Comparison of ENCODE assay signal across 17 cellular contexts in genomic region chr4:37441231-37442061, GRCh38.
DNase-seq lines count a peak whose midpoint lies in the region; ATAC-seq and TF ChIP-seq lines count a peak whose summit lies in the region.
"Had no signal": no experiment of that assay in that cellular context is flagged by ENCODE, and none has a peak within 500 bp of the region (broad histone marks: within the 10 kb centered on the region; RNA-seq: fewer than 3 reads in every experiment).

No MANE protein-coding gene starts in this region.

- RAD21 ChIA-PET in HCT116 (lab: Charles Lee; ENCODE audit: low non-redundant PET in 1 of 2, low total read pairs in 2 of 2, uncharacterized antibody in 2 of 2, unreplicated experiment in 2 of 2), result no interaction called here

- TF ChIP-seq POLR2A in HCT116 (IDR thresholded peaks at IDR 0.05; ENCODE audit: borderline replicate concordance, extremely low read depth, insufficient read depth, insufficient read length), result no peak

- H3F3A ChIP-seq in smooth muscle cell (ENCODE audit: low read depth), result no peaks in the 10 kb centered on the region

- H3K9ac ChIP-seq in HCT116 (ENCODE audit: low read length), result no peak overlapping the region
- peak overlapping the region; percentile 84 for H3K9ac ChIP-seq in smooth muscle cell (ENCODE audit: low read depth)

- peak overlapping the region in 1 of 2 experiments; percentile 4; a peak in 1 of 4 replicates for H3K4me3 ChIP-seq in HCT116 (replicated peaks in 1 of 2; ENCODE audit: low read depth in 1 of 2, low read length in 2 of 2)
- no peak overlapping the region for H3K4me3 ChIP-seq in smooth muscle cell
- H3K4me3 ChIP-seq: right lobe of liver had no signal

- H3K27me3 ChIP-seq in HCT116 (ENCODE audit: insufficient read depth, low read length) (no peaks in the 10 kb centered on the region), smooth muscle cell (ENCODE audit: low read depth) (no peaks in the 10 kb centered on the region)
- H3K27me3 ChIP-seq: right lobe of liver had no signal

- H3K9me3 ChIP-seq in HCT116 (ENCODE audit: control insufficient read depth in 1 of 2, insufficient read depth in 1 of 2, low read depth in 1 of 2, low read length in 2 of 2) (no peaks in the 10 kb centered on the region), smooth muscle cell (replicated peaks; ENCODE audit: low read depth) (no peaks in the 10 kb centered on the region)
- H3K9me3 ChIP-seq: right lobe of liver had no signal

- H2AFZ ChIP-seq in HCT116 (ENCODE audit: low read depth, low read length, poor library complexity, severe bottlenecking) (peak overlapping the region; percentile 81), smooth muscle cell (ENCODE audit: low read depth) (no peak overlapping the region)

- H3K4me1 ChIP-seq in HCT116 (ENCODE audit: control insufficient read depth in 1 of 2, insufficient read depth in 2 of 2, low read length in 2 of 2) (peaks cover 10 to 22% of the 10 kb centered on the region in 2 experiments), smooth muscle cell (ENCODE audit: low read depth) (no peaks in the 10 kb centered on the region)

- POLR2A ChIA-PET in HCT116 (lab: Charles Lee), result interaction anchor here (1.0 kb wide), 1 partner anchor 9 kb away, joined by 4 read pairs; no protein-coding TSS in a partner anchor

- TF ChIP-seq CTCF in HCT116 (IDR thresholded peaks at IDR 0.05 in 2 of 3, conservative IDR thresholded peaks at IDR 0.05 in 1 of 3; ENCODE audit: borderline replicate concordance in 1 of 3, insufficient read depth in 1 of 3, low read depth in 2 of 3, low read length in 2 of 3) (no peak), smooth muscle cell (IDR thresholded peaks at IDR 0.05; ENCODE audit: borderline replicate concordance, insufficient read depth, poor library complexity, severe bottlenecking) (no peak)

- no peak for TF ChIP-seq RAD21 in HCT116 (IDR thresholded peaks at IDR 0.05; ENCODE audit: low read depth)

- BruUV-seq in HCT116 (replicated peaks; lab: Mats Ljungman, UMichigan), result no TSS peak

- intact Hi-C loops in HCT116 (cut with micrococcal nuclease), result no loop called here
- intact Hi-C loops in posterior cingulate gyrus (cut with DNase I), result no loop called here

- H3K9me2 ChIP-seq in HCT116 (ENCODE audit: insufficient read depth), result no peaks in the 10 kb centered on the region

- H3K36me3 ChIP-seq in HCT116 (ENCODE audit: control insufficient read depth in 1 of 2, insufficient read depth in 2 of 2, low read length in 2 of 2) (no peaks in the 10 kb centered on the region), smooth muscle cell (ENCODE audit: low read depth) (no peaks in the 10 kb centered on the region)
- H3K36me3 ChIP-seq: right lobe of liver had no signal

- 66% methylated on average over 9 of the region's 9 CpGs for WGBS in smooth muscle cell (ENCODE audit: low lambda C conversion rate)

- H3K27ac ChIP-seq in HCT116 (ENCODE audit: low read depth, low read length) (no peak overlapping the region), smooth muscle cell (ENCODE audit: low read depth) (peak overlapping the region; percentile 95)
- H3K27ac ChIP-seq: right lobe of liver had no signal

- DNase-seq in HCT116 (ENCODE audit: low read depth, low spot score) (peak; percentile 84), SW480 (ENCODE audit: low spot score) (peak; percentile 80), islet precursor cell (peak; percentile 96), smooth muscle cell (lab: John Stamatoyannopoulos, UW; ENCODE audit: unreplicated experiment) (no peak), D341Med (ENCODE audit: low spot score) (no peak), posterior cingulate gyrus (no peak)
- no peak for DNase-seq in activated CD4-positive, alpha-beta T cell treated with anti-CD3 and anti-CD28 coated beads, Interleukin-2, amount 50 U/mL, for 48 hours
- DNase-seq: activated CD4-positive, alpha-beta memory T cell treated with anti-CD3 and anti-CD28 coated beads for 36 hours; activated T-cell treated with anti-CD3 and anti-CD28 coated beads, Interleukin-2, amount 50 U/mL, for 4 hours; AML-193; KBM-7; kidney; NCI-H1105 treated with DMSO at 0.1 percent for 48 hours; NCI-H774; right lobe of liver; stimulated activated CD4-positive, alpha-beta T cell treated with anti-CD3 and anti-CD28 coated beads, Interleukin-1b, Interleukin-23, amount 100 ng/mL, for 48 hours had no signal

- peak; percentile 91 for ATAC-seq in HCT116
- ATAC-seq: activated T-cell treated with anti-CD3 and anti-CD28 coated beads, Interleukin-2, amount 50 U/mL, for 4 hours; Panc1 had no signal

- no peaks in the 10 kb centered on the region for H3K79me2 ChIP-seq in HCT116 (ENCODE audit: insufficient read depth, low read length)
- H3K79me2 ChIP-seq in smooth muscle cell (ENCODE audit: low read depth), result no peaks in the 10 kb centered on the region

- H3K4me2 ChIP-seq in HCT116 (ENCODE audit: low read length) (peak overlapping the region; percentile 52), smooth muscle cell (no peak overlapping the region)

- H4K20me1 ChIP-seq in HCT116 (ENCODE audit: insufficient read depth), result no peaks in the 10 kb centered on the region
- no peaks in the 10 kb centered on the region for H4K20me1 ChIP-seq in smooth muscle cell (ENCODE audit: low read depth)

- CTCF ChIA-PET in HCT116 (lab: Charles Lee), result interaction anchor here (3.4 kb wide), 1 partner anchor 12 kb away, joined by 15 read pairs; a partner anchor contains a TSS

TF ChIP-seq in HCT116, 20 proteins besides CTCF, POLR2A, EP300 and RAD21:
- TF ChIP-seq ZNF274 (IDR thresholded peaks at IDR 0.05; ENCODE audit: low read depth, low read length), result no peak
- TF ChIP-seq TCF7L2 (IDR thresholded peaks at IDR 0.05; ENCODE audit: borderline replicate concordance, extremely low read depth, insufficient read depth, insufficient read length), result peak; percentile 86
- no peak for TF ChIP-seq POLR2AphosphoS5 (IDR thresholded peaks at IDR 0.05; ENCODE audit: low read depth, low read length)
- TF ChIP-seq MAX (IDR thresholded peaks at IDR 0.05), result peak; percentile 88
- peak; percentile 48; the same call in 1 of the 2 replicates for TF ChIP-seq ATF3 (IDR thresholded peaks at IDR 0.05)
- no peak for TF ChIP-seq EZH2 (IDR thresholded peaks at IDR 0.05)
- no peak for TF ChIP-seq EZH2phosphoT487 (IDR thresholded peaks at IDR 0.05; ENCODE audit: borderline replicate concordance)
- TF ChIP-seq CBX3 (IDR thresholded peaks at IDR 0.05; ENCODE audit: low read depth), result peak; percentile 77; the same call in 1 of the 2 replicates
- TF ChIP-seq SRF (IDR thresholded peaks at IDR 0.05; ENCODE audit: low read depth), result peak; percentile 37; the same call in 1 of the 2 replicates
- TF ChIP-seq ELF1 (IDR thresholded peaks at IDR 0.05; ENCODE audit: borderline replicate concordance, low read depth), result no peak
- peak; percentile 90 for TF ChIP-seq JUND (IDR thresholded peaks at IDR 0.05)
- TF ChIP-seq SP1 (IDR thresholded peaks at IDR 0.05; ENCODE audit: low read depth), result peak; percentile 77
- peak; percentile 85 for TF ChIP-seq FOSL1 (IDR thresholded peaks at IDR 0.05; ENCODE audit: low read depth)
- no peak for TF ChIP-seq REST (IDR thresholded peaks at IDR 0.05; ENCODE audit: low read depth)
- TF ChIP-seq YY1 (IDR thresholded peaks at IDR 0.05; ENCODE audit: extremely low read depth, insufficient replicate concordance, low read depth, low read length), result no peak
- no peak for TF ChIP-seq EGR1 (IDR thresholded peaks at IDR 0.05; ENCODE audit: low read depth)
TF ChIP-seq in HCT116: peak in this region for 8.

Comparison
In these comparisons a context has a peak if more than half of its experiments do, and no peak if none do; other contexts are left out.
1. DNase-seq: peak in HCT116 (single experiment), SW480 (single experiment) and islet precursor cell (single experiment); none in smooth muscle cell (single experiment), D341Med (single experiment), posterior cingulate gyrus (0 of 10) and activated CD4-positive, alpha-beta T cell treated with anti-CD3 and anti-CD28 coated beads, Interleukin-2, amount 50 U/mL, for 48 hours (0 of 2).